In the genomic region with DNA sequence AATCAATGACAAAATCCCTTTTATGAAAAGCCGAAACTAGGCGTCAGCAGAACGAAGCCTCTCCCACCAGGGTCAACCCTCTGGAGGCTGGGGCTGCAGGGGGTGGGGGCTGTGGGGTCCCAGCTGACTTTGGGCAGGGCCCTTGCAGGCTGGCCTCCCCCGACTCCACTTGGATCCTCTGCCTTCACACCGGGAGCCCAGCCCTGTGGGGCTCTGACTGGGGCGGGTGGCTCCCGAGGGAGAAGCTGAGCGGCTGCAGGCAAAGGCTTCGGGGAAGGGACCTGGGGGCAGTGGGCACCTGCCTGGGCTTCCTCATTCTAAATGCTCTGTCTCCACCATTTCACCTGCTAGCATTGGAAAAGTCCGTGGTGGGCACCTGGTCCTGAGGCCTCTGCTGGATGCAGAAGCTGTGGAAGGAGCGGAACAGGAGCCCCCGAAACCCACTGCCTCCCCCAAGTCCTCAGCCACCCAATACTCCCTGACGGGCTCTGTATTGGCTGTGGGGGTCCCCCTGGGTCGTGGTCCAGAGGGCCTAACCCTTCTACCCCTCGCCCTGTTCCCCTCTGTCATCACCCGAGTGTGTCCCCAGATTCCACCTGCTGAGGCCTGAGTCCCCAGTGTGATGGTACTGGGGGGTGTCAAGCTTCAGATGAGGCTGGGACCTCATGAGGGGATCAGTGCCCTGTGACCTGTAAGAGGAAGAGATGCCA, we compare ENCODE assay signal across 19 cellular contexts.
DNase-seq lines count a peak whose midpoint lies in the region; ATAC-seq and TF ChIP-seq lines count a peak whose summit lies in the region.
"Had no signal": no experiment of that assay in that cellular context is flagged by ENCODE, and none has a peak within 500 bp of the region (broad histone marks: within the 10 kb centered on the region; RNA-seq: fewer than 3 reads in every experiment).

No MANE protein-coding gene starts in this region.

- TF ChIP-seq POLR2A in upper lobe of left lung (IDR thresholded peaks at IDR 0.05): no peak

- H4K8ac ChIP-seq in neuronal stem cell (ENCODE audit: low read depth, low read length): no peak overlapping the region

- peak overlapping the region; percentile 17 for H3K23ac ChIP-seq in neuronal stem cell (ENCODE audit: low read depth, low read length, poor library complexity)

- H3K4me2 ChIP-seq in neuronal stem cell (ENCODE audit: insufficient read depth, low read length, poor library complexity, severe bottlenecking) (no peak overlapping the region), hepatocyte (no peak overlapping the region)
- H3K4me2 ChIP-seq: A549 had no signal

- peak; percentile 14 to 54 for ATAC-seq in upper lobe of left lung (ENCODE audit: low FRiP score in 2 of 2)
- ATAC-seq: HCT116 had no signal

- no peaks in the 10 kb centered on the region for H3K79me2 ChIP-seq in hepatocyte

- H3K27me3 ChIP-seq in neuronal stem cell (ENCODE audit: control insufficient read depth in 3 of 3, insufficient read depth in 3 of 3, low read depth in 1 of 3, low read length in 3 of 3) (no peaks in the 10 kb centered on the region), upper lobe of left lung (no peaks in the 10 kb centered on the region), hepatocyte (no peaks in the 10 kb centered on the region)

- DNase-seq in activated effector memory CD4-positive, alpha-beta T cell treated with anti-CD3 and anti-CD28 coated beads, Interleukin-2, amount 50 U/mL, for 16 hours: peak; percentile 41
- DNase-seq in activated effector memory CD4-positive, alpha-beta T cell treated with Interleukin-2 at 50 U/mL for 16 hours: no peak
- peak; percentile 6 for DNase-seq in activated CD8-positive, alpha-beta memory T cell treated with anti-CD3 and anti-CD28 coated beads, Interleukin-2, amount 50 U/mL, for 4 hours
- DNase-seq in neuronal stem cell (ENCODE audit: low spot score) (no peak), upper lobe of left lung (peak in 1 of 2 donors; percentile 14), middle frontal gyrus (ENCODE audit: extremely low spot score, low spot score) (no peak), NCI-H187 (lab: John Stamatoyannopoulos, UW) (no peak), hepatocyte (ENCODE audit: low spot score) (no peak)
- DNase-seq: CD4-positive, alpha-beta memory T cell; GF-D8; GM23248; NCI-H1105; NCI-H1694 treated with DMSO at 0.1 percent for 48 hours; NCI-H345; NCI-H524 treated with DMSO at 0.1 percent for 48 hours; RPMI8226 had no signal

- no peak overlapping the region for H3K4ac ChIP-seq in neuronal stem cell (ENCODE audit: low read length)

- no peaks in the 10 kb centered on the region for H3K9me2 ChIP-seq in hepatocyte (replicated peaks; ENCODE audit: insufficient read depth)

- H3K14ac ChIP-seq in neuronal stem cell (ENCODE audit: low read length): no peak overlapping the region

- H3K4me1 ChIP-seq in neuronal stem cell (ENCODE audit: control insufficient read depth in 2 of 2, insufficient read depth in 1 of 2, low read depth in 1 of 2, low read length in 2 of 2): no peaks in the 10 kb centered on the region
- H3K4me1 ChIP-seq in upper lobe of left lung: no peaks in the 10 kb centered on the region
- no peaks in the 10 kb centered on the region for H3K4me1 ChIP-seq in hepatocyte (ENCODE audit: insufficient read depth)
- H3K4me1 ChIP-seq: A549, SJCRH30 had no signal

- H2BK12ac ChIP-seq in neuronal stem cell (ENCODE audit: low read length): no peak overlapping the region

- no peak overlapping the region for H2BK120ac ChIP-seq in neuronal stem cell (ENCODE audit: low read depth, low read length)

- H2AFZ ChIP-seq in neuronal stem cell (ENCODE audit: low read length) (no peak overlapping the region), hepatocyte (no peak overlapping the region)
- H2AFZ ChIP-seq: GM23248 had no signal

- no peak overlapping the region for H2BK15ac ChIP-seq in neuronal stem cell (ENCODE audit: low read length)

- H3K79me1 ChIP-seq in neuronal stem cell (ENCODE audit: low read depth, low read length): no peaks in the 10 kb centered on the region

- TF ChIP-seq EP300 in upper lobe of left lung (IDR thresholded peaks at IDR 0.05): no peak

- H3K4me3 ChIP-seq in neuronal stem cell (ENCODE audit: low read length in 2 of 2) (no peak overlapping the region), upper lobe of left lung (no peak overlapping the region), hepatocyte (no peak overlapping the region)
- H3K4me3 ChIP-seq: A549, GM23248, SJCRH30 had no signal

- TF ChIP-seq CTCF in upper lobe of left lung (IDR thresholded peaks at IDR 0.05): no peak
- TF ChIP-seq CTCF in hepatocyte (IDR thresholded peaks at IDR 0.05; ENCODE audit: poor library complexity): no peak

- H4K20me1 ChIP-seq in hepatocyte (ENCODE audit: insufficient read depth, poor library complexity, severe bottlenecking): no peaks in the 10 kb centered on the region

- H2AK5ac ChIP-seq in neuronal stem cell (ENCODE audit: low read depth, low read length): peak overlapping the region; percentile 70

- WGBS in neuronal stem cell (ENCODE audit: extremely low coverage in 2 of 2, insufficient read length in 2 of 2, insufficient replicate concordance in 1 of 2), 2 donors: no CpG with 5 or more reads among the region's 16 CpGs
- WGBS in upper lobe of left lung, 2 donors: 77 to 90% methylated on average over 8 to 14 of the region's 16 CpGs
- WGBS in hepatocyte (ENCODE audit: low lambda C conversion rate, missing lambda C conversion rate): 86% methylated on average over 11 of the region's 16 CpGs

- no peaks in the 10 kb centered on the region for H3K36me3 ChIP-seq in neuronal stem cell (replicated peaks in 1 of 2; ENCODE audit: control insufficient read depth in 2 of 2, insufficient read depth in 2 of 2, low read length in 2 of 2)
- H3K36me3 ChIP-seq in upper lobe of left lung: no peaks in the 10 kb centered on the region
- no peaks in the 10 kb centered on the region for H3K36me3 ChIP-seq in hepatocyte (replicated peaks; ENCODE audit: insufficient read depth, low read depth)
- H3K36me3 ChIP-seq: SJCRH30 had no signal

- peaks cover 8 to 21% of the 10 kb centered on the region in 2 donors for H3K9me3 ChIP-seq in neuronal stem cell (replicated peaks in 1 of 2; ENCODE audit: control insufficient read depth in 2 of 2, insufficient read depth in 1 of 2, low read depth in 1 of 2, low read length in 2 of 2)
- H3K9me3 ChIP-seq in upper lobe of left lung: no peaks in the 10 kb centered on the region
- no peaks in the 10 kb centered on the region for H3K9me3 ChIP-seq in hepatocyte (ENCODE audit: low read depth)

- no peak overlapping the region for H2BK5ac ChIP-seq in neuronal stem cell (ENCODE audit: low read length)

- H3K18ac ChIP-seq in neuronal stem cell (ENCODE audit: low read length): peak overlapping the region; percentile 48

- H3K9ac ChIP-seq in neuronal stem cell (ENCODE audit: low read depth, low read length, poor library complexity): no peak overlapping the region
- H3K9ac ChIP-seq: GM23248 had no signal

- H3K27ac ChIP-seq in neuronal stem cell (replicated peaks; ENCODE audit: low read length) (no peak overlapping the region), upper lobe of left lung (no peak overlapping the region), hepatocyte (no peak overlapping the region)
- H3K27ac ChIP-seq: A549, GM23248, SJCRH30 had no signal

- no peak overlapping the region for H4K91ac ChIP-seq in neuronal stem cell (ENCODE audit: low read depth, low read length, poor library complexity)

Comparison
In these comparisons a context has a peak if more than half of its experiments do, and no peak if none do; other contexts are left out.
1. DNase-seq: peak in activated effector memory CD4-positive, alpha-beta T cell treated with anti-CD3 and anti-CD28 coated beads, Interleukin-2, amount 50 U/mL, for 16 hours (single experiment) and activated CD8-positive, alpha-beta memory T cell treated with anti-CD3 and anti-CD28 coated beads, Interleukin-2, amount 50 U/mL, for 4 hours (single experiment); none in activated effector memory CD4-positive, alpha-beta T cell treated with Interleukin-2 at 50 U/mL for 16 hours (single experiment), neuronal stem cell (single experiment), middle frontal gyrus (single experiment), NCI-H187 (0 of 2) and hepatocyte (single experiment).